In the genomic region with DNA sequence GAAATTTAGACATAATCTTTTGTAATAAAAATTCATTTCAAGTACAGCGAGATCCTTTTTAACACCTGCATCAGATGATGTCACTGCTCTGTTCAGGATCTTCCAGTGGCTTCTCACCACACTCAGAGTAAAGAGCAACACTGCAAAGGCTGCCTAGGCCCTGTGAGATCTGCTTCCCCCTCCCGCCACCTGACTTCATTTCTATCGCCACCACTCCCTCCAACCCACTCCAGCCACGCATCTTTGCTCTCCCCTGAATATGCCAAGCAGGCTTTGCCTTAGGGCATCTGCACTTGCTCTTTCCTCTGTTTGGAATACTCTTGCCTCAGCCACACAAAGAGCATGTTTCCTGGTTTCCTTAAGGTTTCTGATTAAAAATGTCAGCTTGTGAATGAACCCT, we compare ENCODE assay signal across 11 cellular contexts. TPM values are rescaled to one million over a fixed set of nuclear protein-coding genes. Genes with fewer than 3 reads are reported as not detected.
DNase-seq lines count a peak whose midpoint lies in the region; ATAC-seq, FAIRE-seq and TF ChIP-seq lines count a peak whose summit lies in the region.
"Had no signal": no experiment of that assay in that cellular context is flagged by ENCODE, and none has a peak within 500 bp of the region (broad histone marks: within the 10 kb centered on the region; RNA-seq: fewer than 3 reads in every experiment).

No MANE protein-coding gene starts in this region.

- H4K20me1 ChIP-seq in DND-41 (ENCODE audit: insufficient read depth, low read length) (peaks cover 2% of the 10 kb centered on the region; the same call in 1 of the 2 replicates), endothelial cell of umbilical vein (replicated peaks; ENCODE audit: control insufficient read depth, extremely low read depth, insufficient read depth, low read length) (peaks cover 8% of the 10 kb centered on the region), osteoblast (ENCODE audit: insufficient read depth, low read length) (peaks cover 28% of the 10 kb centered on the region)

- H2AFZ ChIP-seq in DND-41 (ENCODE audit: low read depth, low read length) (no peak overlapping the region), endothelial cell of umbilical vein (ENCODE audit: low read depth, low read length) (no peak overlapping the region), osteoblast (ENCODE audit: low read length) (no peak overlapping the region)

- H3K4me1 ChIP-seq in DND-41 (ENCODE audit: insufficient read depth, low read length) (no peaks in the 10 kb centered on the region), endothelial cell of umbilical vein (ENCODE audit: control insufficient read depth, extremely low read depth, insufficient read depth, low read length) (peaks cover 62% of the 10 kb centered on the region), osteoblast (ENCODE audit: insufficient read depth, low read length) (peaks cover 46% of the 10 kb centered on the region)

- H3K79me2 ChIP-seq in DND-41 (ENCODE audit: insufficient read depth, low read length): no peaks in the 10 kb centered on the region
- H3K79me2 ChIP-seq in endothelial cell of umbilical vein (ENCODE audit: control insufficient read depth, insufficient read depth, low read length): peaks cover 85% of the 10 kb centered on the region
- peaks cover 67% of the 10 kb centered on the region for H3K79me2 ChIP-seq in osteoblast (ENCODE audit: insufficient read depth, low read length)

- H3K27ac ChIP-seq in DND-41 (ENCODE audit: low read length) (no peak overlapping the region), endothelial cell of umbilical vein (ENCODE audit: insufficient read depth, low read depth, low read length) (peak overlapping the region; percentile 42), osteoblast (ENCODE audit: low read depth, low read length) (peak overlapping the region; percentile 29)

- H3K9ac ChIP-seq in DND-41 (ENCODE audit: low read depth, low read length): no peak overlapping the region
- peak overlapping the region; percentile 21 for H3K9ac ChIP-seq in endothelial cell of umbilical vein (replicated peaks; ENCODE audit: extremely low read depth, insufficient read depth, low read length)

- no TSS peak for BruUV-seq in endothelial cell of umbilical vein (replicated peaks; lab: Mats Ljungman, UMichigan)

- peak; percentile 69; the same call in 2 of the 3 replicates for ATAC-seq in DND-41 (ENCODE audit: insufficient read depth, low read depth)
- ATAC-seq in HG03460 (IDR thresholded peaks at IDR 0.05; ENCODE audit: unreplicated experiment): no peak
- ATAC-seq: CD8-positive, alpha-beta T cell had no signal

- no peak for TF ChIP-seq POLR2A in endothelial cell of umbilical vein (IDR thresholded peaks at IDR 0.05; ENCODE audit: low read depth, low read length)
- TF ChIP-seq POLR2A in H54 (IDR thresholded peaks at IDR 0.05; ENCODE audit: low read depth, low read length): no peak

- dilution Hi-C loops in endothelial cell of umbilical vein (cut with MboI; ENCODE audit: extremely low pct_ligation_motif_present, low sequenced_read_pairs): no loop called here

- CTCF ChIA-PET in endothelial cell of umbilical vein (lab: Charles Lee): interaction anchor here (0.8 to 2.3 kb wide), 7 partner anchors 11 to 171 kb away, joined by 3 to 7 read pairs (median 3); no protein-coding TSS in a partner anchor

- peak; percentile 10 for DNase-seq in DND-41
- peak; percentile 20 for DNase-seq in NCI-H226
- no peak for DNase-seq in endothelial cell of umbilical vein (ENCODE audit: low read depth, low spot score)
- DNase-seq in osteoblast (ENCODE audit: insufficient read length, low spot score, missing footprints): no peak
- DNase-seq in KG1 (lab: John Stamatoyannopoulos, UW): no peak
- DNase-seq in H54 (ENCODE audit: insufficient read length, low spot score): no peak
- no peak for DNase-seq in activated T-cell treated with anti-CD3 and anti-CD28 coated beads, Interleukin-2, amount 50 U/mL, for 48 hours
- DNase-seq: CD8-positive, alpha-beta T cell; H9; NCI-H187 had no signal

- intact Hi-C loops in endothelial cell of umbilical vein (cut with micrococcal nuclease): loop anchor here (2.0 kb wide), 1 partner anchor 14 kb away; no protein-coding TSS in a partner anchor

- no peak overlapping the region for H3K4me3 ChIP-seq in DND-41 (ENCODE audit: low read depth in 1 of 2, low read length in 2 of 2)
- no peak overlapping the region for H3K4me3 ChIP-seq in endothelial cell of umbilical vein (replicated peaks in 1 of 3; ENCODE audit: insufficient read depth in 1 of 3, low read depth in 1 of 3, low read length in 3 of 3)
- H3K4me3 ChIP-seq in osteoblast (ENCODE audit: insufficient read depth, low read length): no peak overlapping the region

- H3K36me3 ChIP-seq in DND-41 (ENCODE audit: insufficient read depth, low read length) (no peaks in the 10 kb centered on the region), endothelial cell of umbilical vein (ENCODE audit: control insufficient read depth in 2 of 2, extremely low read depth in 1 of 2, insufficient read depth in 2 of 2, low read length in 2 of 2) (peaks cover 0 to 12% of the 10 kb centered on the region in 2 experiments), osteoblast (ENCODE audit: insufficient read depth, low read length) (peaks cover 16% of the 10 kb centered on the region)

- H3K4me2 ChIP-seq in DND-41 (ENCODE audit: insufficient read depth, low read length): no peak overlapping the region
- peak overlapping the region; percentile 35 for H3K4me2 ChIP-seq in endothelial cell of umbilical vein (ENCODE audit: insufficient read depth, low read length)
- no peak overlapping the region for H3K4me2 ChIP-seq in osteoblast (ENCODE audit: insufficient read depth, low read length)

- no peaks in the 10 kb centered on the region for H3K27me3 ChIP-seq in DND-41 (ENCODE audit: insufficient read depth, low read length, poor library complexity)
- H3K27me3 ChIP-seq in endothelial cell of umbilical vein (ENCODE audit: control insufficient read depth in 2 of 2, insufficient read depth in 2 of 2, low read length in 2 of 2): no peaks in the 10 kb centered on the region
- H3K27me3 ChIP-seq in osteoblast (ENCODE audit: insufficient read depth, low read length): no peaks in the 10 kb centered on the region

- no peaks in the 10 kb centered on the region for H3K9me1 ChIP-seq in endothelial cell of umbilical vein (replicated peaks; ENCODE audit: control insufficient read depth, extremely low read depth, insufficient read depth, low read length)

- H3K9me3 ChIP-seq in DND-41 (ENCODE audit: insufficient read depth, low read length, severe bottlenecking) (no peaks in the 10 kb centered on the region), endothelial cell of umbilical vein (replicated peaks; ENCODE audit: control insufficient read depth, insufficient read depth, low read length) (no peaks in the 10 kb centered on the region), osteoblast (ENCODE audit: low read depth, low read length) (no peaks in the 10 kb centered on the region)

- FAIRE-seq in endothelial cell of umbilical vein (lab: Jason Lieb, UNC) (no peak), H54 (lab: Jason Lieb, UNC) (no peak)

- no peak for TF ChIP-seq CTCF in DND-41 (IDR thresholded peaks at IDR 0.05; ENCODE audit: borderline replicate concordance, extremely low read depth, low read length, poor library complexity, severe bottlenecking)
- no peak for TF ChIP-seq CTCF in endothelial cell of umbilical vein (IDR thresholded peaks at IDR 0.05; ENCODE audit: extremely low read depth in 1 of 2, insufficient read depth in 1 of 2, low read depth in 1 of 2, low read length in 2 of 2)
- TF ChIP-seq CTCF in osteoblast (IDR thresholded peaks at IDR 0.05; ENCODE audit: extremely low read depth, low read depth, low read length): no peak

- POLR2A ChIA-PET in endothelial cell of umbilical vein (lab: Charles Lee): no interaction called here

TF ChIP-seq in endothelial cell of umbilical vein, 7 proteins besides CTCF, POLR2A, EP300 and RAD21:
- TF ChIP-seq GATA2 (IDR thresholded peaks at IDR 0.05; ENCODE audit: insufficient read depth, insufficient read length, low read depth, low read length): no peak
- no peak for TF ChIP-seq FOS (IDR thresholded peaks at IDR 0.05; ENCODE audit: borderline replicate concordance, insufficient read depth, low read length)
- no peak for TF ChIP-seq JUN (IDR thresholded peaks at IDR 0.05; ENCODE audit: borderline replicate concordance, insufficient read depth, insufficient read length, low read depth)
- TF ChIP-seq EZH2 (IDR thresholded peaks at IDR 0.05; ENCODE audit: borderline replicate concordance, low read depth, low read length, severe bottlenecking): no peak
- TF ChIP-seq, protein P1, sequence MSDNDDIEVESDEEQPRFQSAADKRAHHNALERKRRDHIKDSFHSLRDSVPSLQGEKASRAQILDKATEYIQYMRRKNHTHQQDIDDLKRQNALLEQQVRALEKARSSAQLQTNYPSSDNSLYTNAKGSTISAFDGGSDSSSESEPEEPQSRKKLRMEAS (IDR thresholded peaks at IDR 0.05; ENCODE audit: insufficient read depth, insufficient read length): no peak
- TF ChIP-seq MYC (IDR thresholded peaks at IDR 0.05; ENCODE audit: low read depth, low read length): no peak

RNA-seq across cellular contexts. Expression of a gene that starts 58.3 kb away (rescaled TPM):
- total RNA-seq in endothelial cell of umbilical vein (75.6 and 76.5 TPM in 2 replicates), osteoblast (66.0 and 69.8 TPM in 2 replicates)
- polyA plus RNA-seq in endothelial cell of umbilical vein: 23.2 and 32.9 TPM in 2 replicates
- 28.8 and 30.4 TPM in 2 replicates for polyA plus RNA-seq in endothelial cell of umbilical vein (2011; cell fraction: cytosol; rRNA removed)
- polyA plus RNA-seq in endothelial cell of umbilical vein (2011; cell fraction: nucleus; rRNA removed): 49.5 and 54.3 TPM in 2 replicates
- polyA plus RNA-seq in endothelial cell of umbilical vein (2012): 57.3 and 67.5 TPM in 2 replicates
- polyA minus RNA-seq in endothelial cell of umbilical vein: 99.8 and 107 TPM in 2 replicates
- polyA minus RNA-seq in endothelial cell of umbilical vein (2011; cell fraction: cytosol; rRNA and poly(A)+ RNA removed): 27.8 TPM
- polyA minus RNA-seq in endothelial cell of umbilical vein (2011; cell fraction: nucleus; rRNA and poly(A)+ RNA removed): 148 and 189 TPM in 2 replicates

Comparison
In these comparisons a context has a peak if more than half of its experiments do, and no peak if none do; other contexts are left out.
1. DNase-seq: peak in DND-41 (single experiment) and NCI-H226 (single experiment); none in endothelial cell of umbilical vein (single experiment), osteoblast (single experiment), KG1 (single experiment), H54 (single experiment) and activated T-cell treated with anti-CD3 and anti-CD28 coated beads, Interleukin-2, amount 50 U/mL, for 48 hours (0 of 2).